ENCODE assay signal across 22 cellular contexts in the genomic region with DNA sequence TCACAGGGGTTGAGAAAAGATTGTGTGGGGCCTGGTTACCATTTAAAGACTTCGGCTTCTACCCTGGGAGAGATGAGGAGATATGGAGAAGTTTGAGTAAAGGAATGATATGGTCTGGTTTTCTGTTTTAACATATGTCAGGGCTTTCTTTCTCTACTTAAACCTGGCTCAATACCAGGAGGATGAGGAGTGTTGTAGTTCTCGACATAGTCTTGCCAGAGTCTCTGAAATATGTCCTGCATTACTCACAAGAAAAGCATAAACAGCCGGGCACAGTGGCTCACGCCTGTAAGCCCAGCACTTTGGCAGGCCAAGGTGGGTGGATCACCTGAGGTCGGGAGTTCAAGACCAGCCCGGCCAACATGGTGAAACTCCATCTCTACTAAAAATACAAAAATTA. TPM values are rescaled to one million over a fixed set of nuclear protein-coding genes. Genes with fewer than 3 reads are reported as not detected.
"Had no signal": no experiment of that assay in that cellular context is flagged by ENCODE, and none has a peak within 500 bp of the region (broad histone marks: within the 10 kb centered on the region; RNA-seq: fewer than 3 reads in every experiment).

No MANE protein-coding gene starts in this region.

- H3K9ac ChIP-seq: parathyroid adenoma had no signal

- H3K36me3 Mint-ChIP-seq: immature natural killer cell; naive B cell; stimulated activated memory B cell treated with anti-CD40 and anti-IgM and Interleukin-4, amounts not matched to agents 10 μg/mL and 1 μg/mL and 100 μg/mL, for 72 hours had no signal

- H3K27ac Mint-ChIP-seq: dendritic cell treated with granulocyte-macrophage colony-stimulating factor and Interleukin-4, amounts not matched to agents 40 ng/mL and 50 ng/mL, for 4 days; immature natural killer cell; naive B cell; nephron; stimulated activated memory B cell treated with anti-CD40 and anti-IgM and Interleukin-4, amounts not matched to agents 10 μg/mL and 1 μg/mL and 100 μg/mL, for 72 hours; stimulated activated naive CD8-positive, alpha-beta T cell treated with anti-CD3 and anti-CD28 coated beads, Interleukin-15, amount 100 ng/mL, for 72 hours had no signal

- H3K27me3 ChIP-seq: gastrocnemius medialis, right lobe of liver, testis had no signal

- H3K36me3 ChIP-seq: gastrocnemius medialis, heart right ventricle, left lung, lower lobe of right lung, right lobe of liver, spleen, tibial nerve had no signal

- H3K9me3 Mint-ChIP-seq: dendritic cell treated with granulocyte-macrophage colony-stimulating factor and Interleukin-4, amounts not matched to agents 40 ng/mL and 50 ng/mL, for 4 days; naive B cell; nephron; stimulated activated memory B cell treated with anti-CD40 and anti-IgM and Interleukin-4, amounts not matched to agents 10 μg/mL and 1 μg/mL and 100 μg/mL, for 72 hours; stimulated activated naive CD8-positive, alpha-beta T cell treated with anti-CD3 and anti-CD28 coated beads, Interleukin-15, amount 100 ng/mL, for 72 hours had no signal

- H3K27me3 Mint-ChIP-seq: stimulated activated memory B cell treated with anti-CD40 and anti-IgM and Interleukin-4, amounts not matched to agents 10 μg/mL and 1 μg/mL and 100 μg/mL, for 72 hours; stimulated activated naive CD8-positive, alpha-beta T cell treated with anti-CD3 and anti-CD28 coated beads, Interleukin-15, amount 100 ng/mL, for 72 hours had no signal

- H3K79me2 ChIP-seq: parathyroid adenoma had no signal

- H3K27ac ChIP-seq: gastrocnemius medialis, heart right ventricle, left lung, lower lobe of right lung, parathyroid adenoma, psoas muscle, right lobe of liver, spleen, tibial nerve had no signal

- H3K4me3 Mint-ChIP-seq: dendritic cell treated with granulocyte-macrophage colony-stimulating factor and Interleukin-4, amounts not matched to agents 40 ng/mL and 50 ng/mL, for 4 days; immature natural killer cell; nephron; stimulated activated memory B cell treated with anti-CD40 and anti-IgM and Interleukin-4, amounts not matched to agents 10 μg/mL and 1 μg/mL and 100 μg/mL, for 72 hours; stimulated activated naive CD8-positive, alpha-beta T cell treated with anti-CD3 and anti-CD28 coated beads, Interleukin-15, amount 100 ng/mL, for 72 hours had no signal

- H3K4me3 ChIP-seq: gastrocnemius medialis, heart right ventricle, left lung, lower lobe of right lung, psoas muscle, right lobe of liver, spleen, testis, tibial nerve had no signal

- H3K4me1 Mint-ChIP-seq: immature natural killer cell; naive B cell; nephron; stimulated activated memory B cell treated with anti-CD40 and anti-IgM and Interleukin-4, amounts not matched to agents 10 μg/mL and 1 μg/mL and 100 μg/mL, for 72 hours; stimulated activated naive CD8-positive, alpha-beta T cell treated with anti-CD3 and anti-CD28 coated beads, Interleukin-15, amount 100 ng/mL, for 72 hours had no signal

- DNase-seq: gastrocnemius medialis; immature natural killer cell; left lung; lower lobe of right lung; naive B cell; occipital lobe; retina; right lobe of liver; spleen; stimulated activated CD4-positive, alpha-beta T cell treated with anti-CD3 and anti-CD28 coated beads, Interleukin-15, amount 100 ng/mL, for 24 hours; stimulated activated CD4-positive, alpha-beta T cell treated with anti-CD3 and anti-CD28 coated beads, Interleukin-1b, Interleukin-23, amount 100 ng/mL, for 48 hours; stimulated activated CD4-positive, alpha-beta T cell treated with anti-CD3 and anti-CD28 coated beads, Interleukin-4, amount 100 ng/mL, for 24 hours; stimulated activated naive CD8-positive, alpha-beta T cell treated with anti-CD3 and anti-CD28 coated beads, Interleukin-15, amount 100 ng/mL, for 72 hours had no signal

- H3K4me1 ChIP-seq: gastrocnemius medialis, heart right ventricle, left lung, lower lobe of right lung, parathyroid adenoma, psoas muscle, right lobe of liver, spleen, testis, tibial nerve had no signal

RNA-seq across cellular contexts. Expression of a gene that starts 16.4 kb away (rescaled TPM):
- total RNA-seq: occipital lobe, skeletal muscle tissue, spleen had no signal
- polyA plus RNA-seq: immature natural killer cell had no signal

RNA-seq across cellular contexts. Expression of a gene that starts 47.5 kb away (rescaled TPM):
- total RNA-seq: psoas muscle, skeletal muscle tissue had no signal
- polyA plus RNA-seq: psoas muscle had no signal
